8 cellular contexts compared by ENCODE assay signal in genomic region chr15:26082833-26083174, GRCh38.
DNase-seq lines count a peak whose midpoint lies in the region; ATAC-seq, FAIRE-seq and TF ChIP-seq lines count a peak whose summit lies in the region.

No MANE protein-coding gene starts in this region.

- no peak for TF ChIP-seq CTCF in adrenal gland (IDR thresholded peaks at IDR 0.05)

- H3K9ac ChIP-seq in ES-I3 (ENCODE audit: low read depth, low read length) (peak overlapping the region; percentile 70), iPS-20b (ENCODE audit: low read depth, low read length) (peak overlapping the region; percentile 92)

- no peak for FAIRE-seq in GM12892 (lab: Jason Lieb, UNC)

- H3K9me3 ChIP-seq in ES-I3 (ENCODE audit: control insufficient read depth, insufficient read depth, low read length) (no peaks in the 10 kb centered on the region), adrenal gland (replicated peaks in 1 of 3) (no peaks in the 10 kb centered on the region), iPS-20b (ENCODE audit: insufficient read depth, low read depth, low read length) (no peaks in the 10 kb centered on the region)

- no peaks in the 10 kb centered on the region for H3K27me3 Mint-ChIP-seq in stimulated activated memory B cell treated with anti-CD40 and anti-IgM and Interleukin-4, amounts not matched to agents 10 μg/mL and 1 μg/mL and 100 μg/mL, for 72 hours

- H3K4me1 ChIP-seq in ES-I3 (ENCODE audit: insufficient read depth, low read length): peaks cover 8% of the 10 kb centered on the region; the same call in 1 of the 2 replicates
- peaks cover 0 to 8% of the 10 kb centered on the region in 2 donors for H3K4me1 ChIP-seq in adrenal gland (replicated peaks in 1 of 2)
- peaks cover 13% of the 10 kb centered on the region; the same call in 1 of the 2 replicates for H3K4me1 ChIP-seq in iPS-20b (ENCODE audit: insufficient read depth, low read length)

- TF ChIP-seq POLR2A in adrenal gland (IDR thresholded peaks at IDR 0.05) (no peak), GM12892 (IDR thresholded peaks at IDR 0.05; ENCODE audit: low read depth, low read length) (no peak)

- H3K4me1 Mint-ChIP-seq in stimulated activated memory B cell treated with anti-CD40 and anti-IgM and Interleukin-4, amounts not matched to agents 10 μg/mL and 1 μg/mL and 100 μg/mL, for 72 hours: peaks cover 35% of the 10 kb centered on the region

- WGBS in adrenal gland, 4 donors: 3 to 4% (median 3%) methylated on average over 10 of the region's 10 CpGs

- intact Hi-C loops in adrenal gland (cut with DNase I): no loop called here

- peak overlapping the region; percentile 82 for H3K4me3 Mint-ChIP-seq in stimulated activated memory B cell treated with anti-CD40 and anti-IgM and Interleukin-4, amounts not matched to agents 10 μg/mL and 1 μg/mL and 100 μg/mL, for 72 hours

- H3K27me3 ChIP-seq in adrenal gland (no peaks in the 10 kb centered on the region), iPS-20b (ENCODE audit: insufficient read depth, low read length) (no peaks in the 10 kb centered on the region)

- DNase-seq in HK-2 (ENCODE audit: unreplicated experiment) (peak; percentile 21), adrenal gland (peak in 1 of 7 donors; percentile 25), GM12892 (ENCODE audit: insufficient read length) (no peak)

- H3K36me3 ChIP-seq in ES-I3 (ENCODE audit: insufficient read depth, low read length) (no peaks in the 10 kb centered on the region), adrenal gland (replicated peaks in 1 of 2) (no peaks in the 10 kb centered on the region), iPS-20b (ENCODE audit: insufficient read depth, low read depth, low read length) (no peaks in the 10 kb centered on the region)

- H3K36me3 Mint-ChIP-seq in stimulated activated memory B cell treated with anti-CD40 and anti-IgM and Interleukin-4, amounts not matched to agents 10 μg/mL and 1 μg/mL and 100 μg/mL, for 72 hours: no peaks in the 10 kb centered on the region

- H3K27ac Mint-ChIP-seq in stimulated activated memory B cell treated with anti-CD40 and anti-IgM and Interleukin-4, amounts not matched to agents 10 μg/mL and 1 μg/mL and 100 μg/mL, for 72 hours: peak overlapping the region; percentile 82

- H3K9me3 Mint-ChIP-seq in stimulated activated memory B cell treated with anti-CD40 and anti-IgM and Interleukin-4, amounts not matched to agents 10 μg/mL and 1 μg/mL and 100 μg/mL, for 72 hours: no peaks in the 10 kb centered on the region

- H3K27ac ChIP-seq in adrenal gland (peak overlapping the region; percentile 68 to 96 (median 89)), iPS-20b (ENCODE audit: low read length) (peak overlapping the region; percentile 90)

- no peak for ATAC-seq in stimulated activated memory B cell treated with anti-CD40 and anti-IgM and Interleukin-4, amounts not matched to agents 10 μg/mL and 1 μg/mL and 100 μg/mL, for 72 hours
- ATAC-seq in HG03025 (IDR thresholded peaks at IDR 0.05; ENCODE audit: low FRiP score, unreplicated experiment) (no peak), HG02840 (IDR thresholded peaks at IDR 0.05; ENCODE audit: low FRiP score, unreplicated experiment) (no peak)

- H3K4me3 ChIP-seq in adrenal gland: peak overlapping the region in 3 of 4 donors; percentile 62 to 90 (median 74)
- H3K4me3 ChIP-seq in iPS-20b (ENCODE audit: low read length): peak overlapping the region; percentile 83
